In genomic region chr11:77147668-77148321, GRCh38 we compare ENCODE assay signal across 8 cellular contexts. TPM values are rescaled to one million over a fixed set of nuclear protein-coding genes. Genes with fewer than 3 reads are reported as not detected.
DNase-seq lines count a peak whose midpoint lies in the region; ATAC-seq, FAIRE-seq and TF ChIP-seq lines count a peak whose summit lies in the region.

No MANE protein-coding gene starts in this region.

- TF ChIP-seq POLR2A in H1 (IDR thresholded peaks at IDR 0.05; ENCODE audit: control extremely low read depth in 1 of 2, low read depth in 2 of 2, low read length in 2 of 2): no peak

- H3K4me2 ChIP-seq in H1 (ENCODE audit: insufficient read depth in 1 of 2, low read depth in 2 of 2, low read length in 2 of 2): peak overlapping the region; percentile 92 to 94

- H4K91ac ChIP-seq in H1 (replicated peaks; ENCODE audit: insufficient read length, low read length): peak overlapping the region; percentile 94

- H3K18ac ChIP-seq in H1 (ENCODE audit: extremely low read depth, low read length): peak overlapping the region; percentile 72; the same call in 1 of the 2 replicates

- H3K27me3 ChIP-seq in HUES64 (ENCODE audit: insufficient read depth, low read length): peaks cover 7% of the 10 kb centered on the region; the same call in 1 of the 2 replicates
- peaks cover 0 to 2% (median 0%) of the 10 kb centered on the region in 4 experiments; a peak in 2 of 7 replicates for H3K27me3 ChIP-seq in H1 (replicated peaks in 1 of 4; ENCODE audit: control insufficient read depth in 3 of 4, extremely low read depth in 1 of 4, insufficient read depth in 3 of 4, low read length in 3 of 4)

- peak overlapping the region; percentile 62 to 70 (median 63) for H3K4me3 Mint-ChIP-seq in T-cell

- peak overlapping the region; percentile 74 for H2AFZ ChIP-seq in H1 (ENCODE audit: low read length)

- no peak for TF ChIP-seq EP300 in H1 (IDR thresholded peaks at IDR 0.05; ENCODE audit: borderline replicate concordance in 1 of 2, low read depth in 2 of 2, low read length in 2 of 2)

- no peaks in the 10 kb centered on the region for H3K9me3 ChIP-seq in HUES64 (ENCODE audit: insufficient read depth, low read depth, low read length)
- no peaks in the 10 kb centered on the region for H3K9me3 ChIP-seq in H1 (ENCODE audit: insufficient read depth in 2 of 2, low read depth in 1 of 2, low read length in 1 of 2)

- peak overlapping the region; percentile 0 for H3K56ac ChIP-seq in H1 (replicated peaks; ENCODE audit: insufficient read length, low read depth, low read length)

- H3K23ac ChIP-seq in H1 (ENCODE audit: insufficient read length): no peak overlapping the region

- TF ChIP-seq CTCF in H1 (IDR thresholded peaks at IDR 0.05; ENCODE audit: control extremely low read depth in 1 of 3, insufficient read depth in 1 of 3, low read depth in 1 of 3, low read length in 3 of 3) (no peak), retinal pigment epithelial cell (conservative IDR thresholded peaks at IDR 0.05; ENCODE audit: low read depth, low read length) (no peak)

- H3K36me3 Mint-ChIP-seq in T-cell: no peaks in the 10 kb centered on the region

- POLR2A ChIA-PET in T-cell (lab: Charles Lee) (interaction anchor here in 1 of 2 donors (0.6 to 0.7 kb wide), 2 partner anchors 170 to 1516 kb away, joined by 4 to 5 read pairs; no protein-coding TSS in a partner anchor), H1 (lab: Charles Lee; ENCODE audit: partially characterized antibody) (interaction anchor here (1.2 to 2.6 kb wide), 4 partner anchors 21 to 33 kb away, joined by 3 to 14 read pairs (median 4); no protein-coding TSS in a partner anchor)

- H3K27me3 Mint-ChIP-seq in T-cell: no peaks in the 10 kb centered on the region

- peaks cover 31 to 45% (median 35%) of the 10 kb centered on the region in 3 donors for H3K4me1 Mint-ChIP-seq in T-cell

- peak overlapping the region; percentile 29 for H4K5ac ChIP-seq in H1 (ENCODE audit: insufficient read length, low read depth, low read length)

- peak; percentile 53 to 80 (median 62) for ATAC-seq in T-cell (replicated peaks in 1 of 4)
- ATAC-seq in GM21529 (IDR thresholded peaks at IDR 0.05; ENCODE audit: unreplicated experiment): no peak

- CTCF ChIA-PET in T-cell (lab: Charles Lee) (no interaction called here), H1 (lab: Charles Lee; ENCODE audit: partially characterized antibody) (interaction anchor here (0.8 to 16.2 kb wide), 16 partner anchors 11 to 83 kb away, joined by 3 to 104 read pairs (median 4); partner anchors contain the start of gene MYO7A)

- peak overlapping the region; percentile 82 for H2BK15ac ChIP-seq in H1 (ENCODE audit: low read length)

- H3K4me3 ChIP-seq in HUES64 (ENCODE audit: low read length): peak overlapping the region; percentile 73
- peak overlapping the region; percentile 54 to 65 (median 58) for H3K4me3 ChIP-seq in H1 (ENCODE audit: extremely low read depth in 1 of 4, insufficient read depth in 2 of 4, low read depth in 3 of 4, low read length in 4 of 4)
- H3K4me3 ChIP-seq in retinal pigment epithelial cell (ENCODE audit: low read length): peak overlapping the region; percentile 24

- peak overlapping the region; percentile 77 for H4K8ac ChIP-seq in H1 (ENCODE audit: extremely low read depth, insufficient read depth, low read length)

- WGBS in HUES64: 3% methylated on average over 47 of the region's 47 CpGs
- 5% methylated on average over 29 of the region's 47 CpGs; no CpG with 5 or more reads in 1 of the 2 experiments for WGBS in H1 (ENCODE audit: extremely low coverage in 1 of 2, insufficient coverage in 1 of 2, insufficient read length in 1 of 2, insufficient replicate concordance in 2 of 2, low coverage in 1 of 2, low lambda C conversion rate in 2 of 2, missing lambda C conversion rate in 1 of 2), 2 experiments

- H3K23me2 ChIP-seq in H1 (ENCODE audit: low read depth, low read length): peaks cover 7% of the 10 kb centered on the region; the same call in 1 of the 2 replicates

- peak overlapping the region; percentile 71; the same call in 1 of the 2 replicates for H2BK5ac ChIP-seq in H1 (ENCODE audit: low read depth, low read length)

- FAIRE-seq in H1 (lab: Jason Lieb, UNC) (no peak), HTR-8/SVneo (lab: Jason Lieb, UNC) (no peak)

- peaks cover 17% of the 10 kb centered on the region for H3K4me1 ChIP-seq in HUES64 (ENCODE audit: insufficient read depth, low read length)
- peaks cover 0 to 11% (median 5%) of the 10 kb centered on the region in 4 experiments; a peak in 6 of 7 replicates for H3K4me1 ChIP-seq in H1 (replicated peaks in 1 of 4; ENCODE audit: control insufficient read depth in 3 of 4, insufficient read depth in 4 of 4, low read length in 3 of 4)

- H2AK5ac ChIP-seq in H1 (ENCODE audit: low read depth, low read length): 0 out of 2 replicates have a peak overlapping the region, but pooled peaks have one; percentile 1

- peak overlapping the region; percentile 34 for H3K9ac ChIP-seq in HUES64 (ENCODE audit: low read depth, low read length)
- peak overlapping the region in 3 of 4 experiments; percentile 9 to 66 (median 39); a peak in 3 of 7 replicates for H3K9ac ChIP-seq in H1 (replicated peaks in 1 of 4; ENCODE audit: extremely low read depth in 1 of 4, low read depth in 3 of 4, low read length in 3 of 4)

- H3K36me3 ChIP-seq in HUES64 (ENCODE audit: insufficient read depth, low read length) (no peaks in the 10 kb centered on the region), H1 (ENCODE audit: control insufficient read depth in 2 of 4, insufficient read depth in 4 of 4, low read length in 3 of 4) (no peaks in the 10 kb centered on the region)

- TF ChIP-seq RAD21 in H1 (IDR thresholded peaks at IDR 0.05 in 1 of 2, conservative IDR thresholded peaks at IDR 0.05 in 1 of 2; ENCODE audit: low read depth in 2 of 2, low read length in 2 of 2): no peak; a peak in 1 of 4 replicates

- no peak overlapping the region for H3K14ac ChIP-seq in H1 (ENCODE audit: insufficient read length)

- H3K79me2 ChIP-seq in H1 (ENCODE audit: control insufficient read depth in 1 of 2, insufficient read depth in 2 of 2, low read length in 2 of 2): no peaks in the 10 kb centered on the region

- no peaks in the 10 kb centered on the region for H4K20me1 ChIP-seq in H1 (replicated peaks in 1 of 2; ENCODE audit: control insufficient read depth in 1 of 2, insufficient read depth in 2 of 2, low read length in 2 of 2)

- H2BK20ac ChIP-seq in H1 (ENCODE audit: low read length): peak overlapping the region; percentile 67; the same call in 1 of the 2 replicates

- no peaks in the 10 kb centered on the region for H3K9me3 Mint-ChIP-seq in T-cell

- DNase-seq in T-cell (peak in 27 of 34 experiments; percentile 10 to 50 (median 27)), H1 (ENCODE audit: low read depth in 1 of 2, low spot score in 2 of 2) (peak; percentile 29 to 79), retinal pigment epithelial cell (ENCODE audit: low read depth) (no peak), 8988T (no peak), NCI-H446 treated with DMSO at 0.1 percent for 48 hours (lab: John Stamatoyannopoulos, UW) (no peak), HTR-8/SVneo (ENCODE audit: insufficient read length, low spot score) (no peak)

- H3K27ac Mint-ChIP-seq in T-cell: peak overlapping the region; percentile 28 to 31

- no peaks in the 10 kb centered on the region for H3K79me1 ChIP-seq in H1 (ENCODE audit: low read depth, low read length)

- H3K27ac ChIP-seq in HUES64 (ENCODE audit: low read depth, low read length) (no peak overlapping the region), H1 (ENCODE audit: low read depth, low read length) (no peak overlapping the region)

- H3K4ac ChIP-seq in H1 (replicated peaks; ENCODE audit: insufficient read length, low read depth, low read length): no peak overlapping the region

- H2BK120ac ChIP-seq in H1 (replicated peaks; ENCODE audit: low read depth, low read length): no peak overlapping the region

- peak overlapping the region; percentile 92; the same call in 1 of the 2 replicates for H2BK12ac ChIP-seq in H1 (ENCODE audit: low read depth, low read length)

TF ChIP-seq in H1, 55 proteins besides CTCF, POLR2A, EP300 and RAD21 (continues in another document):
- TF ChIP-seq RBBP5 (IDR thresholded peaks at IDR 0.05; ENCODE audit: borderline replicate concordance, low read depth, low read length) (peak; percentile 52; the same call in 1 of the 2 replicates), SP2 (IDR thresholded peaks at IDR 0.05; ENCODE audit: low read length) (no peak), CHD1 (IDR thresholded peaks at IDR 0.05; ENCODE audit: low read depth, low read length) (no peak), CBX5 (IDR thresholded peaks at IDR 0.05; ENCODE audit: low read depth, low read length) (no peak), ASH2L (IDR thresholded peaks at IDR 0.05; ENCODE audit: low read length) (peak; percentile 92), JUN (IDR thresholded peaks at IDR 0.05; ENCODE audit: low read depth, low read length) (no peak), CBX8 (IDR thresholded peaks at IDR 0.05; ENCODE audit: borderline replicate concordance, low read depth, low read length) (no peak), ZNF274 (IDR thresholded peaks at IDR 0.05; ENCODE audit: borderline replicate concordance, extremely low read depth, low read length) (no peak)

RNA-seq across cellular contexts. Expression of gene MYO7A, which starts 19.7 kb away (rescaled TPM):
- 2.2 TPM for polyA plus RNA-seq in HUES64 (2013, experiment 1 of 2)
- 1.3 TPM for polyA plus RNA-seq in HUES64 (2013, experiment 2 of 2)
- total RNA-seq in T-cell: 1 to 10 TPM in 1 of 5 donors, under 1 TPM in 4; 0.15 to 1.7 (median 0.44) TPM
- 1.9 and 2.4 TPM in 2 replicates for total RNA-seq in H1 (2021; fragmentation: NEBNext Ultra II Directional; extraction: Animal tissue kit (Norgen Biotek cat#: 25700))
- polyA plus RNA-seq in H1 (2011; rRNA removed): 1.5 and 1.9 TPM in 2 replicates
- polyA plus RNA-seq in H1 (2011; cell fraction: cytosol; rRNA removed): 1.5 TPM
- polyA plus RNA-seq in H1 (2011; cell fraction: nucleus; rRNA removed): 10.0 TPM
- polyA plus RNA-seq in H1 (2012, experiment 1 of 2): 1.7 to 2.5 TPM (median 2.0 TPM) in 4 replicates
- polyA plus RNA-seq in H1 (2012, experiment 2 of 2): 1.2 TPM
- polyA plus RNA-seq in H1 (2013, experiment 1 of 2): 1.5 TPM
- polyA plus RNA-seq in H1 (2013, experiment 2 of 2): 1.3 TPM
- 1.0 TPM in 2 replicates for polyA minus RNA-seq in H1 (2011; rRNA and poly(A)+ RNA removed)
- 1.1 TPM for polyA minus RNA-seq in H1 (2011; cell fraction: cytosol; rRNA and poly(A)+ RNA removed)
- 2.4 TPM for polyA minus RNA-seq in H1 (2011; cell fraction: nucleus; rRNA and poly(A)+ RNA removed)

RNA-seq across cellular contexts. Expression of gene OMP, which starts 45.2 kb away (rescaled TPM):
- not detected for polyA plus RNA-seq in HUES64 (2013, experiment 1 of 2)
- not detected for polyA plus RNA-seq in HUES64 (2013, experiment 2 of 2)
- total RNA-seq in T-cell: under 1 TPM in 1 of 5 donors, not detected in 4; 0.79 TPM
- 0.75 TPM in 1 of 2 replicates, not detected in the other for total RNA-seq in H1 (2021; fragmentation: NEBNext Ultra II Directional; extraction: Animal tissue kit (Norgen Biotek cat#: 25700))
- polyA plus RNA-seq in H1 (2011; rRNA removed): not detected in 2 replicates
- polyA plus RNA-seq in H1 (2011; cell fraction: cytosol; rRNA removed): not detected
- 1.3 TPM for polyA plus RNA-seq in H1 (2011; cell fraction: nucleus; rRNA removed)
- not detected in 4 replicates for polyA plus RNA-seq in H1 (2012, experiment 1 of 2)
- not detected for polyA plus RNA-seq in H1 (2012, experiment 2 of 2)
- polyA plus RNA-seq in H1 (2013, experiment 1 of 2): not detected
- not detected for polyA plus RNA-seq in H1 (2013, experiment 2 of 2)
- 1.0 TPM in 1 of 2 replicates, not detected in the other for polyA minus RNA-seq in H1 (2011; rRNA and poly(A)+ RNA removed)
- not detected for polyA minus RNA-seq in H1 (2011; cell fraction: cytosol; rRNA and poly(A)+ RNA removed)
- 2.4 TPM for polyA minus RNA-seq in H1 (2011; cell fraction: nucleus; rRNA and poly(A)+ RNA removed)

Comparison
In these comparisons a context has a peak if more than half of its experiments do, and no peak if none do; other contexts are left out.
1. DNase-seq: peak in T-cell (27 of 34) and H1 (2 of 2); none in retinal pigment epithelial cell (single experiment), 8988T (single experiment), NCI-H446 treated with DMSO at 0.1 percent for 48 hours (single experiment) and HTR-8/SVneo (single experiment).
2. Peak in every context shown above with its lines, with median percentiles within 50 percentile points of each other: H3K4me3 ChIP-seq.